ENCODE assay signal across 12 cellular contexts in the genomic region with DNA sequence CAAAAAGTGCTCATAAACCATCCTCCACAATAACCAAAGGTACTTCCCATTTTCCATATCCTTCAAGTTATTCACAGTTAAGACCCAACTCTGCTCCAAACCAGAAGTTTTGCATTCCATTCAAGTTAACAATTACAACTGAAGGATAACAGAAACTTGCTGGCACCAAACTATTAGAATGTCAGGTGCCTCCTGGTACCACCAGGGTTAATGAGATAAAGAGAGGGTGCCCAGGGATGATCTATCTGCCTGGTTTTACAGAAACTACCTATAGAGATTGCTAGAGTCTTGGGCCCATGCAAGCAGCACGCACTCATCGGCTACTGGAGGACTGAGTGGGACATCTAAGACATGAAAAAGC.
DNase-seq lines count a peak whose midpoint lies in the region; ATAC-seq, FAIRE-seq and TF ChIP-seq lines count a peak whose summit lies in the region.
"Had no signal": no experiment of that assay in that cellular context is flagged by ENCODE, and none has a peak within 500 bp of the region (broad histone marks: within the 10 kb centered on the region; RNA-seq: fewer than 3 reads in every experiment).

No MANE protein-coding gene starts in this region.

- no peak overlapping the region for H3K4me2 ChIP-seq in H1 (ENCODE audit: insufficient read depth in 1 of 2, low read depth in 2 of 2, low read length in 2 of 2)

- TF ChIP-seq EP300 in H1 (IDR thresholded peaks at IDR 0.05; ENCODE audit: borderline replicate concordance in 1 of 2, low read depth in 2 of 2, low read length in 2 of 2): no peak

- FAIRE-seq in H1 (lab: Jason Lieb, UNC): no peak

- no peak for ATAC-seq in heart left ventricle

- H3K4me1 ChIP-seq in H1 (replicated peaks in 1 of 4; ENCODE audit: control insufficient read depth in 3 of 4, insufficient read depth in 4 of 4, low read length in 3 of 4) (peaks cover 3 to 13% (median 5%) of the 10 kb centered on the region in 4 experiments; a peak in 6 of 7 replicates), heart left ventricle (peaks cover 0 to 10% (median 0%) of the 10 kb centered on the region in 12 donors)

- no peaks in the 10 kb centered on the region for H4K20me1 ChIP-seq in H1 (replicated peaks in 1 of 2; ENCODE audit: control insufficient read depth in 1 of 2, insufficient read depth in 2 of 2, low read length in 2 of 2)

- no peak overlapping the region for H3K23ac ChIP-seq in H1 (ENCODE audit: insufficient read length)

- 0 out of 2 replicates have a peak overlapping the region, but pooled peaks have one; percentile 4 for H3K18ac ChIP-seq in H1 (ENCODE audit: extremely low read depth, low read length)

- TF ChIP-seq RAD21 in H1 (IDR thresholded peaks at IDR 0.05 in 1 of 2, conservative IDR thresholded peaks at IDR 0.05 in 1 of 2; ENCODE audit: low read depth in 2 of 2, low read length in 2 of 2): no peak

- no peak overlapping the region for H3K4me3 Mint-ChIP-seq in CD14-positive monocyte
- peak overlapping the region; percentile 79 to 85 (median 81) for H3K4me3 Mint-ChIP-seq in nephron
- H3K4me3 Mint-ChIP-seq in activated CD4-positive, alpha-beta T cell treated with anti-CD3 and anti-CD28 coated beads, Interleukin-2, amount 10 ng/mL, durations not matched to agents 7 days and 5 days: no peak overlapping the region
- H3K4me3 Mint-ChIP-seq: H9 had no signal

- H2BK5ac ChIP-seq in H1 (ENCODE audit: low read depth, low read length): no peak overlapping the region

- H2BK12ac ChIP-seq in H1 (ENCODE audit: low read depth, low read length): no peak overlapping the region; the same call in 1 of the 2 replicates

- intact Hi-C loops in CD14-positive monocyte (cut with micrococcal nuclease) (no loop called here), heart left ventricle (cut with DNase I) (no loop called here)

- H3K27ac Mint-ChIP-seq in CD14-positive monocyte (peak overlapping the region in 5 of 7 donors; percentile 51 to 91 (median 75)), nephron (peak overlapping the region; percentile 86 to 96 (median 89))
- H3K27ac Mint-ChIP-seq in activated CD4-positive, alpha-beta T cell treated with anti-CD3 and anti-CD28 coated beads, Interleukin-2, amount 10 ng/mL, durations not matched to agents 7 days and 5 days: no peak overlapping the region

- H3K14ac ChIP-seq in H1 (ENCODE audit: insufficient read length): no peak overlapping the region

- no peak overlapping the region for H4K5ac ChIP-seq in H1 (ENCODE audit: insufficient read length, low read depth, low read length)

- no peaks in the 10 kb centered on the region for H3K79me1 ChIP-seq in H1 (ENCODE audit: low read depth, low read length)

- no peaks in the 10 kb centered on the region for H3K27me3 Mint-ChIP-seq in CD14-positive monocyte (ENCODE audit: low read depth in 3 of 3)
- no peaks in the 10 kb centered on the region for H3K27me3 Mint-ChIP-seq in nephron (ENCODE audit: low read depth)
- no peaks in the 10 kb centered on the region for H3K27me3 Mint-ChIP-seq in activated CD4-positive, alpha-beta T cell treated with anti-CD3 and anti-CD28 coated beads, Interleukin-2, amount 10 ng/mL, durations not matched to agents 7 days and 5 days

- H2BK120ac ChIP-seq in H1 (replicated peaks; ENCODE audit: low read depth, low read length): no peak overlapping the region

- H3K9me3 ChIP-seq in H1 (ENCODE audit: insufficient read depth in 2 of 2, low read depth in 1 of 2, low read length in 1 of 2): no peaks in the 10 kb centered on the region
- H3K9me3 ChIP-seq in heart left ventricle: no peaks in the 10 kb centered on the region

- H3K4me1 Mint-ChIP-seq in CD14-positive monocyte (peaks cover 29% of the 10 kb centered on the region), nephron (no peaks in the 10 kb centered on the region)
- peaks cover 15% of the 10 kb centered on the region for H3K4me1 Mint-ChIP-seq in activated CD4-positive, alpha-beta T cell treated with anti-CD3 and anti-CD28 coated beads, Interleukin-2, amount 10 ng/mL, durations not matched to agents 7 days and 5 days

- H2BK20ac ChIP-seq in H1 (ENCODE audit: low read length): no peak overlapping the region

- no peaks in the 10 kb centered on the region for H3K27me3 ChIP-seq in H1 (replicated peaks in 1 of 4; ENCODE audit: control insufficient read depth in 3 of 4, extremely low read depth in 1 of 4, insufficient read depth in 3 of 4, low read length in 3 of 4)
- no peaks in the 10 kb centered on the region for H3K27me3 ChIP-seq in heart left ventricle

- H2BK15ac ChIP-seq in H1 (ENCODE audit: low read length): no peak overlapping the region

- H3K36me3 ChIP-seq in H1 (ENCODE audit: control insufficient read depth in 2 of 4, insufficient read depth in 4 of 4, low read length in 3 of 4) (no peaks in the 10 kb centered on the region), heart left ventricle (no peaks in the 10 kb centered on the region)

- H3K79me2 ChIP-seq in H1 (ENCODE audit: control insufficient read depth in 1 of 2, insufficient read depth in 2 of 2, low read length in 2 of 2): peaks cover 0 to 29% of the 10 kb centered on the region in 2 experiments; a peak in 2 of 4 replicates

- TF ChIP-seq POLR2A in H1 (IDR thresholded peaks at IDR 0.05; ENCODE audit: control extremely low read depth in 1 of 2, low read depth in 2 of 2, low read length in 2 of 2) (no peak), heart left ventricle (IDR thresholded peaks at IDR 0.05) (no peak)

- no peak overlapping the region for H2AK5ac ChIP-seq in H1 (ENCODE audit: low read depth, low read length)

- H4K91ac ChIP-seq in H1 (replicated peaks; ENCODE audit: insufficient read length, low read length): no peak overlapping the region

- POLR2A ChIA-PET in H1 (lab: Charles Lee; ENCODE audit: partially characterized antibody): no interaction called here
- POLR2A ChIA-PET in activated CD4-positive, alpha-beta T cell treated with anti-CD3 and anti-CD28 coated beads, Interleukin-2, amount 10 ng/mL, durations not matched to agents 7 days and 5 days (lab: Charles Lee): no interaction called here

- WGBS in H1 (ENCODE audit: extremely low coverage in 1 of 2, insufficient coverage in 1 of 2, insufficient read length in 1 of 2, insufficient replicate concordance in 2 of 2, low coverage in 1 of 2, low lambda C conversion rate in 2 of 2, missing lambda C conversion rate in 1 of 2), 2 experiments: 100% methylated on average over 2 of the region's 2 CpGs; no CpG with 5 or more reads in 1 of the 2 experiments
- WGBS in heart left ventricle, 4 donors: 89 to 93% (median 93%) methylated on average over 2 of the region's 2 CpGs

- H3K9ac ChIP-seq in H1 (replicated peaks in 1 of 4; ENCODE audit: extremely low read depth in 1 of 4, low read depth in 3 of 4, low read length in 3 of 4): no peak overlapping the region

- H3K56ac ChIP-seq in H1 (replicated peaks; ENCODE audit: insufficient read length, low read depth, low read length): no peak overlapping the region

- TF ChIP-seq CTCF in CD14-positive monocyte (IDR thresholded peaks at IDR 0.05) (no peak), H1 (IDR thresholded peaks at IDR 0.05; ENCODE audit: control extremely low read depth in 1 of 3, insufficient read depth in 1 of 3, low read depth in 1 of 3, low read length in 3 of 3) (no peak), nephron (IDR thresholded peaks at IDR 0.05; ENCODE audit: unreplicated experiment in 3 of 3) (no peak), heart left ventricle (IDR thresholded peaks at IDR 0.05) (no peak)

- H3K27ac ChIP-seq in H1 (ENCODE audit: low read depth, low read length): no peak overlapping the region
- H3K27ac ChIP-seq in heart left ventricle: no peak overlapping the region

- H4K8ac ChIP-seq in H1 (ENCODE audit: extremely low read depth, insufficient read depth, low read length): no peak overlapping the region

- H3K4me3 ChIP-seq in H1 (ENCODE audit: extremely low read depth in 1 of 4, insufficient read depth in 2 of 4, low read depth in 3 of 4, low read length in 4 of 4) (no peak overlapping the region), heart left ventricle (no peak overlapping the region)

- no peak overlapping the region for H2AFZ ChIP-seq in H1 (ENCODE audit: low read length)

- H3K36me3 Mint-ChIP-seq in CD14-positive monocyte (peaks cover 39 to 55% of the 10 kb centered on the region in 2 donors), nephron (ENCODE audit: low read depth) (no peaks in the 10 kb centered on the region)
- H3K36me3 Mint-ChIP-seq in activated CD4-positive, alpha-beta T cell treated with anti-CD3 and anti-CD28 coated beads, Interleukin-2, amount 10 ng/mL, durations not matched to agents 7 days and 5 days (ENCODE audit: low read depth): no peaks in the 10 kb centered on the region

- H3K9me3 Mint-ChIP-seq in CD14-positive monocyte: no peaks in the 10 kb centered on the region
- no peaks in the 10 kb centered on the region for H3K9me3 Mint-ChIP-seq in nephron
- no peaks in the 10 kb centered on the region for H3K9me3 Mint-ChIP-seq in activated CD4-positive, alpha-beta T cell treated with anti-CD3 and anti-CD28 coated beads, Interleukin-2, amount 10 ng/mL, durations not matched to agents 7 days and 5 days
- H3K9me3 Mint-ChIP-seq: H9 had no signal

- no peak overlapping the region for H3K4ac ChIP-seq in H1 (replicated peaks; ENCODE audit: insufficient read length, low read depth, low read length)

- CTCF ChIA-PET in H1 (lab: Charles Lee; ENCODE audit: partially characterized antibody): interaction anchor here (0.6 to 1.5 kb wide), 2 partner anchors 22 to 270 kb away, joined by 3 to 5 read pairs; no protein-coding TSS in a partner anchor
- CTCF ChIA-PET in activated CD4-positive, alpha-beta T cell treated with anti-CD3 and anti-CD28 coated beads, Interleukin-2, amount 10 ng/mL, durations not matched to agents 7 days and 5 days (lab: Charles Lee): no interaction called here

- DNase-seq in CD14-positive monocyte (ENCODE audit: low spot score) (no peak), NCI-H526 treated with DMSO at 0.1 percent for 48 hours (lab: John Stamatoyannopoulos, UW) (peak; percentile 92), H1 (ENCODE audit: low read depth in 1 of 2, low spot score in 2 of 2) (no peak), heart left ventricle (no peak), NCI-H524 (lab: John Stamatoyannopoulos, UW) (no peak)
- no peak for DNase-seq in activated CD8-positive, alpha-beta memory T cell treated with anti-CD3 and anti-CD28 coated beads for 24 hours
- no peak for DNase-seq in activated CD4-positive, alpha-beta T cell treated with anti-CD3 and anti-CD28 coated beads, Interleukin-2, amount 10 ng/mL, durations not matched to agents 7 days and 5 days
- DNase-seq: activated T-cell treated with anti-CD3 and anti-CD28 coated beads, Interleukin-2, amount 50 U/mL, for 48 hours; dermis blood vessel endothelial cell; H9; SW 1271 had no signal

- no peaks in the 10 kb centered on the region for H3K23me2 ChIP-seq in H1 (ENCODE audit: low read depth, low read length)

TF ChIP-seq in H1, 55 proteins besides CTCF, POLR2A, EP300 and RAD21:
- TF ChIP-seq TCF12 (IDR thresholded peaks at IDR 0.05; ENCODE audit: low read depth, low read length) (no peak), HDAC2 (IDR thresholded peaks at IDR 0.05; ENCODE audit: borderline replicate concordance in 1 of 2, low read depth in 2 of 2, low read length in 2 of 2) (no peak), RFX5 (IDR thresholded peaks at IDR 0.05; ENCODE audit: borderline replicate concordance, low read depth, low read length) (no peak)

Comparison
In these comparisons a context has a peak if more than half of its experiments do, and no peak if none do; other contexts are left out.
1. H3K4me3 Mint-ChIP-seq: peak in nephron (3 of 3); none in CD14-positive monocyte (0 of 2) and activated CD4-positive, alpha-beta T cell treated with anti-CD3 and anti-CD28 coated beads, Interleukin-2, amount 10 ng/mL, durations not matched to agents 7 days and 5 days (single experiment).